Comparison of ENCODE assay signal across 18 cellular contexts in genomic region chr9:4229252-4229651, GRCh38.
"Had no signal": no experiment of that assay in that cellular context is flagged by ENCODE, and none has a peak within 500 bp of the region (broad histone marks: within the 10 kb centered on the region; RNA-seq: fewer than 3 reads in every experiment).

No MANE protein-coding gene starts in this region.

- H3K27me3 Mint-ChIP-seq: activated B cell treated with CpG ODN at 0.5 μM for 24 hours; activated CD8-positive, alpha-beta T cell treated with anti-CD3 and anti-CD28 coated beads for 36 hours had no signal

- H3K4me1 Mint-ChIP-seq: activated B cell treated with CpG ODN at 0.5 μM for 24 hours, endodermal cell had no signal

- H3K4me1 ChIP-seq: breast epithelium, lower lobe of right lung, right atrium auricular region, suprapubic skin had no signal

- ATAC-seq: activated CD8-positive, alpha-beta T cell treated with anti-CD3 and anti-CD28 coated beads for 36 hours; stimulated activated naive CD8-positive, alpha-beta T cell treated with anti-CD3 and anti-CD28 coated beads, Interleukin-15, Interleukin-2, amounts not matched to agents 100 U/mL and 50 U/mL, for 24 hours had no signal

- H3K4me3 ChIP-seq: breast epithelium, lower lobe of right lung, right atrium auricular region, suprapubic skin, upper lobe of left lung had no signal

- H3K27ac Mint-ChIP-seq: activated B cell treated with CpG ODN at 0.5 μM for 24 hours; activated CD8-positive, alpha-beta T cell treated with anti-CD3 and anti-CD28 coated beads for 36 hours; activated naive CD8-positive, alpha-beta T cell treated with anti-CD3 and anti-CD28 coated beads for 36 hours; activated T-cell treated with anti-CD3 and anti-CD28 coated beads, Interleukin-2, amount 50 U/mL, for 72 hours; endodermal cell; T-helper 2 cell treated with Interferon-gamma antibody and Interleukin-4, amounts not matched to agents 5 μg/mL and 100 μg/mL, for 36 hours had no signal

- H3K36me3 ChIP-seq: breast epithelium, lower lobe of right lung, right atrium auricular region, suprapubic skin, upper lobe of left lung had no signal

- H3K9me3 ChIP-seq: breast epithelium, lower lobe of right lung, suprapubic skin, upper lobe of left lung had no signal

- H3K9me3 Mint-ChIP-seq: activated CD8-positive, alpha-beta T cell treated with anti-CD3 and anti-CD28 coated beads for 36 hours; activated T-cell treated with anti-CD3 and anti-CD28 coated beads, Interleukin-2, amount 50 U/mL, for 72 hours; T-helper 2 cell treated with Interferon-gamma antibody and Interleukin-4, amounts not matched to agents 5 μg/mL and 100 μg/mL, for 36 hours had no signal

- H3K4me3 Mint-ChIP-seq: activated B cell treated with CpG ODN at 0.5 μM for 24 hours; activated CD8-positive, alpha-beta T cell treated with anti-CD3 and anti-CD28 coated beads for 36 hours; activated naive CD8-positive, alpha-beta T cell treated with anti-CD3 and anti-CD28 coated beads for 36 hours; activated T-cell treated with anti-CD3 and anti-CD28 coated beads, Interleukin-2, amount 50 U/mL, for 72 hours; endodermal cell; T-helper 2 cell treated with Interferon-gamma antibody and Interleukin-4, amounts not matched to agents 5 μg/mL and 100 μg/mL, for 36 hours had no signal

- DNase-seq: activated B cell treated with CpG ODN at 0.5 μM for 24 hours; activated CD4-positive, alpha-beta T cell treated with anti-CD3 and anti-CD28 coated beads for 48 hours; activated CD8-positive, alpha-beta T cell treated with anti-CD3 and anti-CD28 coated beads for 36 hours; activated gamma-delta T cell treated with Interleukin-2 at 50 U/mL for 16 hours; activated naive CD8-positive, alpha-beta T cell treated with anti-CD3 and anti-CD28 coated beads for 36 hours; activated T-cell treated with anti-CD3 and anti-CD28 coated beads, Interleukin-2, amount 50 U/mL, for 72 hours; endodermal cell; glutamatergic neuron; lower lobe of right lung; stimulated activated CD4-positive, alpha-beta T cell treated with anti-CD3 and anti-CD28 coated beads, Interleukin-4, amount 100 ng/mL, for 4 hours; stimulated activated CD8-positive, alpha-beta memory T cell treated with anti-CD3 and anti-CD28 coated beads, Interleukin-4, amount 100 ng/mL, for 48 hours; stimulated activated naive CD8-positive, alpha-beta T cell treated with anti-CD3 and anti-CD28 coated beads, Interleukin-15, Interleukin-2, amounts not matched to agents 100 U/mL and 50 U/mL, for 24 hours; SW 1271; upper lobe of left lung had no signal

- H3K27ac ChIP-seq: breast epithelium, lower lobe of right lung, right atrium auricular region, suprapubic skin, upper lobe of left lung had no signal

- H3K27me3 ChIP-seq: breast epithelium, right atrium auricular region, suprapubic skin, upper lobe of left lung had no signal
